Comparison of ENCODE assay signal across 12 cellular contexts in the genomic region with DNA sequence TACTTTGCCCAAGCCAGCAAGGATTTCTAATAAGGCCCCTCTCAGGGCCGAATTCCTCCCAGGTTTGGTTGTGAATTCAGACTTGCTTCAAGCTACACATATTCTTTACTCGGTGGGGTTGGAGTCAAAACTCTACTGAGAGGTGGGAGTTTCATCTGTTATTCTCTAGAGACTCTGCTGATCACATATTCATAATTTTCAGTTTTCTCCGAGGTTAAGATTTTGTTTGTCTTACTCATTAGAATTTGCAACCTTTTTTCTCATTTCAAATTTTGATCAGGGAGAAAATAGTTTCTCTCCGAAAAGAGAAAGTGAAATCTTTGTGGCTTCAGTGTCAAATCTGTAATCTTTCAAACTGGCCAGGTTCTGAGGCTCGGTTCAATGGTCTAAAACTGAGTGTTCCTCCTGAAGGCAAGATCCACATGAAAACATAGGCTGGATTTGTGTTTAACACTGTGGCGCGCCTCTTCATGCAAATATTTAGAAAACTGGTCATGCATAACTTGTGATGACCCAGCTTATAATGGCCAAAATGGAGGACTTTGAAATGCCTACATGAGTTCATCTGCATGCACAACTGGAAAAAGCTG. TPM values are rescaled to one million over a fixed set of nuclear protein-coding genes. Genes with fewer than 3 reads are reported as not detected.
A peak's percentile ranks its signal among the peaks of the same experiment; 100 is the strongest.
DNase-seq lines count a peak whose midpoint lies in the region; ATAC-seq, FAIRE-seq and TF ChIP-seq lines count a peak whose summit lies in the region.
"Had no signal": no experiment of that assay in that cellular context is flagged by ENCODE, and none has a peak within 500 bp of the region (broad histone marks: within the 10 kb centered on the region; RNA-seq: fewer than 3 reads in every experiment).

No MANE protein-coding gene starts in this region.

- H3K27ac ChIP-seq in CD8-positive, alpha-beta T cell (ENCODE audit: low read depth, low read length), result no peak overlapping the region
- H3K27ac ChIP-seq: coronary artery had no signal

- no peaks in the 10 kb centered on the region for H3K9me3 ChIP-seq in CD8-positive, alpha-beta T cell (ENCODE audit: low read length)
- H3K9me3 ChIP-seq: tibial nerve had no signal

- ATAC-seq in CD8-positive, alpha-beta T cell, result no peak
- ATAC-seq in HG03139 (IDR thresholded peaks at IDR 0.05; ENCODE audit: unreplicated experiment), result peak; percentile 64
- no peak for ATAC-seq in HG02642 (IDR thresholded peaks at IDR 0.05; ENCODE audit: poor library complexity, unreplicated experiment)

- no peaks in the 10 kb centered on the region for H3K9me3 Mint-ChIP-seq in CD8-positive, alpha-beta T cell
- H3K9me3 Mint-ChIP-seq in osteocyte (ENCODE audit: unreplicated experiment), result no peaks in the 10 kb centered on the region

- H3K4me3 Mint-ChIP-seq in CD8-positive, alpha-beta T cell, result no peak overlapping the region
- no peak overlapping the region for H3K4me3 Mint-ChIP-seq in osteocyte (ENCODE audit: unreplicated experiment)

- no peaks in the 10 kb centered on the region for H3K4me1 ChIP-seq in CD8-positive, alpha-beta T cell (ENCODE audit: insufficient read depth, low read length)

- POLR2A ChIA-PET in CD8-positive, alpha-beta T cell (lab: Charles Lee), result no interaction called here

- CTCF ChIA-PET in CD8-positive, alpha-beta T cell (lab: Charles Lee), result interaction anchor here (1.6 kb wide), 1 partner anchor 10 kb away, joined by 3 read pairs; no protein-coding TSS in a partner anchor

- H3K4me1 Mint-ChIP-seq in CD8-positive, alpha-beta T cell (ENCODE audit: low read depth), result peaks cover 3% of the 10 kb centered on the region
- H3K4me1 Mint-ChIP-seq in osteocyte (ENCODE audit: unreplicated experiment), result peaks cover 15% of the 10 kb centered on the region

- TF ChIP-seq CTCF in CD8-positive, alpha-beta T cell (IDR thresholded peaks at IDR 0.05), result no peak
- TF ChIP-seq CTCF in bronchial epithelial cell (IDR thresholded peaks at IDR 0.05; ENCODE audit: insufficient read depth, low read length, severe bottlenecking) (no peak), osteocyte (IDR thresholded peaks at IDR 0.05) (no peak)

- peak overlapping the region; percentile 52 for H3K27ac Mint-ChIP-seq in CD8-positive, alpha-beta T cell
- no peak overlapping the region for H3K27ac Mint-ChIP-seq in osteocyte (ENCODE audit: unreplicated experiment)

- DNase-seq in CD8-positive, alpha-beta T cell, result no peak
- DNase-seq in GM19238 (ENCODE audit: insufficient read length, low spot score), result peak; percentile 65
- peak; percentile 32 for DNase-seq in bronchial epithelial cell (ENCODE audit: low read depth)
- DNase-seq in cardiac septum (ENCODE audit: low spot score), result no peak
- no peak for DNase-seq in cortex of kidney (lab: John Stamatoyannopoulos, UW)
- no peak for DNase-seq in osteocyte (ENCODE audit: extremely low spot score, unreplicated experiment)

- no peak overlapping the region for H3K4me3 ChIP-seq in CD8-positive, alpha-beta T cell (ENCODE audit: low read depth, low read length)
- no peak overlapping the region for H3K4me3 ChIP-seq in bronchial epithelial cell (ENCODE audit: low read depth, low read length)
- H3K4me3 ChIP-seq: coronary artery, skin epidermis, tibial nerve had no signal

- H3K36me3 Mint-ChIP-seq in CD8-positive, alpha-beta T cell, result no peaks in the 10 kb centered on the region
- H3K36me3 Mint-ChIP-seq in osteocyte (ENCODE audit: unreplicated experiment), result no peaks in the 10 kb centered on the region

- intact Hi-C loops in CD8-positive, alpha-beta T cell (cut with DNase I, micrococcal nuclease), result no loop called here
- intact Hi-C loops in cardiac septum (cut with DNase I), result no loop called here

- no peak for FAIRE-seq in bronchial epithelial cell (lab: Jason Lieb, UNC)
- FAIRE-seq: keratinocyte had no signal

- peaks cover 18% of the 10 kb centered on the region for H3K27me3 Mint-ChIP-seq in CD8-positive, alpha-beta T cell (ENCODE audit: low read depth)
- H3K27me3 Mint-ChIP-seq in osteocyte (ENCODE audit: unreplicated experiment), result peaks cover 3% of the 10 kb centered on the region

- no peaks in the 10 kb centered on the region for H3K36me3 ChIP-seq in CD8-positive, alpha-beta T cell (ENCODE audit: insufficient read depth, low read length)
- no peaks in the 10 kb centered on the region for H3K36me3 ChIP-seq in bronchial epithelial cell (ENCODE audit: control insufficient read depth, insufficient read depth, low read length)
- H3K36me3 ChIP-seq: tibial nerve had no signal

- no peaks in the 10 kb centered on the region for H3K27me3 ChIP-seq in CD8-positive, alpha-beta T cell (ENCODE audit: insufficient read depth, low read length)
- no peaks in the 10 kb centered on the region for H3K27me3 ChIP-seq in bronchial epithelial cell (ENCODE audit: control insufficient read depth, insufficient read depth, low read length)
- H3K27me3 ChIP-seq: tibial nerve had no signal

RNA-seq across cellular contexts. Expression of gene GSTP1, which starts 21.5 kb away (rescaled TPM):
- total RNA-seq in CD8-positive, alpha-beta T cell, result 10 to 100 TPM; 56.8 to 56.9 TPM
- total RNA-seq in bronchial epithelial cell (1,931 and 3,840 TPM in 2 replicates), cardiac septum (272 TPM), osteocyte (509 and 544 TPM in 2 replicates)

RNA-seq across cellular contexts. Expression of gene CABP2, which starts 38.8 kb away (rescaled TPM):
- not detected for total RNA-seq in CD8-positive, alpha-beta T cell
- total RNA-seq in bronchial epithelial cell (not detected in 2 replicates), cardiac septum (not detected), osteocyte (not detected in 2 replicates)
- total RNA-seq: tibial nerve had no signal

RNA-seq across cellular contexts. Expression of gene NDUFV1, which starts 44.7 kb away (rescaled TPM):
- 100 to 1,000 TPM; 220 to 237 TPM for total RNA-seq in CD8-positive, alpha-beta T cell
- total RNA-seq in bronchial epithelial cell, result 242 and 252 TPM in 2 replicates
- 486 TPM for total RNA-seq in cardiac septum
- 180 and 185 TPM in 2 replicates for total RNA-seq in osteocyte

RNA-seq across cellular contexts. Expression of gene CDK2AP2, which starts 54.1 kb away (rescaled TPM):
- 10 to 100 TPM; 19.4 to 24.4 TPM for total RNA-seq in CD8-positive, alpha-beta T cell
- 19.0 and 21.6 TPM in 2 replicates for total RNA-seq in bronchial epithelial cell
- 72.9 TPM for total RNA-seq in cardiac septum
- 32.2 and 37.4 TPM in 2 replicates for total RNA-seq in osteocyte

RNA-seq across cellular contexts. Expression of gene PITPNM1, which starts 56.9 kb away (rescaled TPM):
- total RNA-seq in CD8-positive, alpha-beta T cell, result 100 to 1,000 TPM in 1 of 2 experiments, 10 to 100 TPM in 1; 92.7 to 103 TPM
- total RNA-seq in bronchial epithelial cell (17.4 and 23.7 TPM in 2 replicates), cardiac septum (40.0 TPM), osteocyte (46.7 and 46.9 TPM in 2 replicates)

Comparison
In these comparisons a context has a peak if more than half of its experiments do, and no peak if none do; other contexts are left out.
1. DNase-seq: peak in GM19238 (single experiment) and bronchial epithelial cell (single experiment); none in CD8-positive, alpha-beta T cell (0 of 7), cardiac septum (single experiment), cortex of kidney (single experiment) and osteocyte (single experiment).